ENCODE assay signal across 8 cellular contexts in the genomic region with DNA sequence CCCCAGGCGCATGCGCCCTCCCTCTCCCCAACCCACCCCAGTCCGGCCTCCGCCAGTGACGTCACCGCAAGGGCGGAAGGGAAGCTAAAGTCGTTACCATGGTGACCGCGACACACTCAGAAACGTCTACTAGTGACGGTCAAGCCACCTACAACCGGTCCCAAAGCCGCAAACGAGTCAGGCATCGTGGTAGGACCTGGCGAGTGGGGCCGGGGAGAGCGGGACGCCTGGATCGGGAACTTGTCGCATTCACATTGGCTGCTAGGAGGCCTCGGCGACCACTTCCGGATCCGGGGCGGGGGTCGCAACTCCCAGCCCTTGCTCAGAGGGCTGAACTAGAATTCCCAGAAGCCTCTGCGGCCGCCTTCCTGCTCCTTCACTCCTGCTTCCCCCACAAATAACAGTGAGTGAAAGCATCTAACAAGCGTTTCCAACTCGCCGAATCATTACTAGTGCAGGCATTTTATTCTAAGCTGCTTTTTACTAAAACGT. TPM values are rescaled to one million over a fixed set of nuclear protein-coding genes. Genes with fewer than 3 reads are reported as not detected.
DNase-seq lines count a peak whose midpoint lies in the region; ATAC-seq and TF ChIP-seq lines count a peak whose summit lies in the region.

A gene with protein sequence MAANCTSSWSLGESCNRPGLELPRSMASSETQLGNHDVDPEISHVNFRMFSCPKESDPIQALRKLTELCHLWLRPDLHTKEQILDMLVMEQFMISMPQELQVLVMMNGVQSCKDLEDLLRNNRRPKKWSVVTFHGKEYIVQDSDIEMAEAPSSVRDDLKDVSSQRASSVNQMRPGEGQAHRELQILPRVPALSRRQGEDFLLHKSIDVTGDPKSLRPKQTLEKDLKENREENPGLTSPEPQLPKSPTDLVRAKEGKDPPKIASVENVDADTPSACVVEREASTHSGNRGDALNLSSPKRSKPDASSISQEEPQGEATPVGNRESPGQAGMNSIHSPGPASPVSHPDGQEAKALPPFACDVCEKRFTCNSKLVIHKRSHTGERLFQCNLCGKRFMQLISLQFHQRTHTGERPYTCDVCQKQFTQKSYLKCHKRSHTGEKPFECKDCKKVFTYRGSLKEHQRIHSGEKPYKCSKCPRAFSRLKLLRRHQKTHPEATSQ (minus strand): TSS at position 256 of the 492 bp plus-strand sequence. CDS start 89,793 bp downstream, outside the sequence.

- peak; percentile 40 for ATAC-seq in GM18499 (IDR thresholded peaks at IDR 0.05; ENCODE audit: insufficient read depth, unreplicated experiment)
- ATAC-seq in HG02938 (IDR thresholded peaks at IDR 0.05; ENCODE audit: unreplicated experiment): peak; percentile 59
- ATAC-seq in left cardiac atrium: peak; percentile 92 to 94
- peak; percentile 93 for ATAC-seq in upper lobe of right lung

- H3K27ac ChIP-seq in upper lobe of right lung: peak within 1 kb of the TSS; percentile 95

- H3K9me3 Mint-ChIP-seq in T-helper 1 cell treated with Interleukin-12 subunit alpha and Interleukin-12 subunit beta and Interleukin-4 antibody, amounts not matched to agents 30 μg/mL and 1 μg/mL, for 36 hours: no peaks in the 10 kb centered on the region

- intact Hi-C loops in left cardiac atrium (cut with DNase I) (no loop called here), posterior vena cava (cut with DNase I) (no loop called here), upper lobe of right lung (cut with DNase I) (no loop called here)

- peak; percentile 97 for DNase-seq in NCI-H1694 treated with DMSO at 0.1 percent for 48 hours (lab: John Stamatoyannopoulos, UW)
- peak; percentile 93 for DNase-seq in amniotic stem cell (lab: John Stamatoyannopoulos, UW)
- DNase-seq in left cardiac atrium: peak; percentile 97
- peak; percentile 99 for DNase-seq in posterior vena cava (ENCODE audit: low spot score)
- peak; percentile 99 for DNase-seq in upper lobe of right lung

- peak within 1 kb of the TSS; percentile 80 for H3K4me3 ChIP-seq in upper lobe of right lung

- no peaks in the 10 kb centered on the region for H3K27me3 ChIP-seq in upper lobe of right lung

- H3K4me3 Mint-ChIP-seq in T-helper 1 cell treated with Interleukin-12 subunit alpha and Interleukin-12 subunit beta and Interleukin-4 antibody, amounts not matched to agents 30 μg/mL and 1 μg/mL, for 36 hours: peak within 1 kb of the TSS; percentile 96

- peaks cover 14% of the 10 kb centered on the region for H3K4me1 ChIP-seq in upper lobe of right lung

- no peaks in the 10 kb centered on the region for H3K36me3 ChIP-seq in upper lobe of right lung

- no peaks in the 10 kb centered on the region for H3K9me3 ChIP-seq in upper lobe of right lung

- peaks cover 13% of the 10 kb centered on the region for H3K4me1 Mint-ChIP-seq in T-helper 1 cell treated with Interleukin-12 subunit alpha and Interleukin-12 subunit beta and Interleukin-4 antibody, amounts not matched to agents 30 μg/mL and 1 μg/mL, for 36 hours (ENCODE audit: low read depth)

- H3K27me3 Mint-ChIP-seq in T-helper 1 cell treated with Interleukin-12 subunit alpha and Interleukin-12 subunit beta and Interleukin-4 antibody, amounts not matched to agents 30 μg/mL and 1 μg/mL, for 36 hours (ENCODE audit: low read depth): no peaks in the 10 kb centered on the region

- no peak for TF ChIP-seq CTCF in upper lobe of right lung (IDR thresholded peaks at IDR 0.05)

- H3K27ac Mint-ChIP-seq in T-helper 1 cell treated with Interleukin-12 subunit alpha and Interleukin-12 subunit beta and Interleukin-4 antibody, amounts not matched to agents 30 μg/mL and 1 μg/mL, for 36 hours: peak within 1 kb of the TSS; percentile 99

- peaks cover 7% of the 10 kb centered on the region for H3K36me3 Mint-ChIP-seq in T-helper 1 cell treated with Interleukin-12 subunit alpha and Interleukin-12 subunit beta and Interleukin-4 antibody, amounts not matched to agents 30 μg/mL and 1 μg/mL, for 36 hours (ENCODE audit: low read depth)

RNA-seq across cellular contexts. Expression of the gene that starts here (rescaled TPM):
- total RNA-seq in left cardiac atrium (10 to 100 TPM; 16.4 to 18.4 TPM), posterior vena cava (1 to 10 TPM; 8.5 to 10.0 TPM), upper lobe of right lung (14.8 TPM)

Comparison
In these comparisons a context has a peak if more than half of its experiments do, and no peak if none do; other contexts are left out.
1. Peak in every context shown above with its lines: DNase-seq, ATAC-seq, H3K4me3 ChIP-seq and H3K27ac ChIP-seq.
2. ATAC-seq: peak in every context shown above with its lines; median percentile 93 in left cardiac atrium; 93 in upper lobe of right lung; 59 in HG02938; 40 in GM18499.